ENCODE assay signal across 1 cellular context in the genomic region with DNA sequence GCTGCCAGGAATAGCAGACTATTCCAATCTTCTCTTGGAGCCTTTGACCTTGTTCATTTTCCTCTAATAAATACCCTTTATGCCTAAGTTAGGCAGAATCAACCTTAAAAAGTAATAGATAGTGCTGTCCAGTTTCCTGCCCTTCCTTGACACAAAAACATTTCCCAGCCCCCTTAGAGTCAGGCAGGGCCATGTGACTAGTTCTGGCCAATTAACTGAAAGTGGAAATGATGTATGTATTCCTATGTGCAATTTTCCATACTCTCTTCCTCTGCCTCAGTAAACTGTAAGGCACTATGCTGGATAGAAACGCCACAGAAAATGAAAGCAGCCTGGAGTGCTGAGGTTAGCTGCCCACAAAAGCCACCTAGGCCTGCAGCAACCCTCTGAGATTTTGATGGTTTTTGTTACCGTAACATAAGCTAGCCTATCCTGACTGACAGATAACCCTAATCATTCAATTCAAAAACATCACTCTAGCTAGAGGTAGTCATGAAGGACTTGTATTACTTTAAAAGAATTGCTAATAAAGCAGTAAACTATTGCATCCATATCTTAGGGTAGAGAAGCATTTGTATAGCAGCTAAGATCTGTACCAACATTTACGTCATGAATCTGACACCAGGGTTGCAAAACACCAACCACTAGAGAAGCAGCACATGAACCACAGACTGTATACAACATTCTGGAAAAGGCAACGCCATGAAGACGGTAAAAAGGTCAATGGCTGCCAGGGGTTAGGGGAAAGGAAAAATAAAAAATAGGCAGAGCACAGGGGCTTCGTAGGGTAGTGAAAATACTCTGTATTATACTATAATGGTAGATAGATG.
TF ChIP-seq lines count a peak whose summit lies in the region.

No MANE protein-coding gene starts in this region.

TF ChIP-seq in GM12878, 131 proteins besides CTCF, POLR2A, EP300 and RAD21:
- TF ChIP-seq, protein P1, sequence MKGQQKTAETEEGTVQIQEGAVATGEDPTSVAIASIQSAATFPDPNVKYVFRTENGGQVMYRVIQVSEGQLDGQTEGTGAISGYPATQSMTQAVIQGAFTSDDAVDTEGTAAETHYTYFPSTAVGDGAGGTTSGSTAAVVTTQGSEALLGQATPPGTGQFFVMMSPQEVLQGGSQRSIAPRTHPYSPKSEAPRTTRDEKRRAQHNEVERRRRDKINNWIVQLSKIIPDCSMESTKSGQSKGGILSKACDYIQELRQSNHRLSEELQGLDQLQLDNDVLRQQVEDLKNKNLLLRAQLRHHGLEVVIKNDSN (IDR thresholded peaks at IDR 0.05; ENCODE audit: borderline replicate concordance, extremely low read length, insufficient read depth, low read depth, low read length) = peak; percentile 52
- TF ChIP-seq ZNF207 (IDR thresholded peaks at IDR 0.05; ENCODE audit: borderline replicate concordance) (no peak), EZH2 (IDR thresholded peaks at IDR 0.05; ENCODE audit: borderline replicate concordance, control insufficient read depth, low read depth, low read length) (no peak), IKZF1 (conservative IDR thresholded peaks at IDR 0.05) (no peak), ZNF384 (IDR thresholded peaks at IDR 0.05; ENCODE audit: borderline replicate concordance, low read depth, low read length) (no peak), GATAD2B (conservative IDR thresholded peaks at IDR 0.05; ENCODE audit: low read depth) (no peak), EED (IDR thresholded peaks at IDR 0.05; ENCODE audit: low read depth) (0 out of 2 replicates have a peak, but pooled peaks have one; percentile 15), PML (IDR thresholded peaks at IDR 0.05; ENCODE audit: low read length) (no peak), FOXM1 (IDR thresholded peaks at IDR 0.05; ENCODE audit: low read depth, low read length) (no peak), TCF7 (IDR thresholded peaks at IDR 0.05; ENCODE audit: borderline replicate concordance) (no peak), NFIC (IDR thresholded peaks at IDR 0.05; ENCODE audit: low read depth, low read length) (no peak), YBX1 (IDR thresholded peaks at IDR 0.05) (no peak), BACH1 (IDR thresholded peaks at IDR 0.05; ENCODE audit: borderline replicate concordance) (no peak), YY1 (IDR thresholded peaks at IDR 0.05; ENCODE audit: low read depth, low read length) (no peak), RUNX3 (IDR thresholded peaks at IDR 0.05; ENCODE audit: low read length) (peak; percentile 52), ZSCAN29 (IDR thresholded peaks at IDR 0.05) (no peak)
- TF ChIP-seq, protein P2, sequence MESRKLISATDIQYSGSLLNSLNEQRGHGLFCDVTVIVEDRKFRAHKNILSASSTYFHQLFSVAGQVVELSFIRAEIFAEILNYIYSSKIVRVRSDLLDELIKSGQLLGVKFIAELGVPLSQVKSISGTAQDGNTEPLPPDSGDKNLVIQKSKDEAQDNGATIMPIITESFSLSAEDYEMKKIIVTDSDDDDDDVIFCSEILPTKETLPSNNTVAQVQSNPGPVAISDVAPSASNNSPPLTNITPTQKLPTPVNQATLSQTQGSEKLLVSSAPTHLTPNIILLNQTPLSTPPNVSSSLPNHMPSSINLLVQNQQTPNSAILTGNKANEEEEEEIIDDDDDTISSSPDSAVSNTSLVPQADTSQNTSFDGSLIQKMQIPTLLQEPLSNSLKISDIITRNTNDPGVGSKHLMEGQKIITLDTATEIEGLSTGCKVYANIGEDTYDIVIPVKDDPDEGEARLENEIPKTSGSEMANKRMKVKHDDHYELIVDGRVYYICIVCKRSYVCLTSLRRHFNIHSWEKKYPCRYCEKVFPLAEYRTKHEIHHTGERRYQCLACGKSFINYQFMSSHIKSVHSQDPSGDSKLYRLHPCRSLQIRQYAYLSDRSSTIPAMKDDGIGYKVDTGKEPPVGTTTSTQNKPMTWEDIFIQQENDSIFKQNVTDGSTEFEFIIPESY (IDR thresholded peaks at IDR 0.05) = no peak
- TF ChIP-seq, protein P3, sequence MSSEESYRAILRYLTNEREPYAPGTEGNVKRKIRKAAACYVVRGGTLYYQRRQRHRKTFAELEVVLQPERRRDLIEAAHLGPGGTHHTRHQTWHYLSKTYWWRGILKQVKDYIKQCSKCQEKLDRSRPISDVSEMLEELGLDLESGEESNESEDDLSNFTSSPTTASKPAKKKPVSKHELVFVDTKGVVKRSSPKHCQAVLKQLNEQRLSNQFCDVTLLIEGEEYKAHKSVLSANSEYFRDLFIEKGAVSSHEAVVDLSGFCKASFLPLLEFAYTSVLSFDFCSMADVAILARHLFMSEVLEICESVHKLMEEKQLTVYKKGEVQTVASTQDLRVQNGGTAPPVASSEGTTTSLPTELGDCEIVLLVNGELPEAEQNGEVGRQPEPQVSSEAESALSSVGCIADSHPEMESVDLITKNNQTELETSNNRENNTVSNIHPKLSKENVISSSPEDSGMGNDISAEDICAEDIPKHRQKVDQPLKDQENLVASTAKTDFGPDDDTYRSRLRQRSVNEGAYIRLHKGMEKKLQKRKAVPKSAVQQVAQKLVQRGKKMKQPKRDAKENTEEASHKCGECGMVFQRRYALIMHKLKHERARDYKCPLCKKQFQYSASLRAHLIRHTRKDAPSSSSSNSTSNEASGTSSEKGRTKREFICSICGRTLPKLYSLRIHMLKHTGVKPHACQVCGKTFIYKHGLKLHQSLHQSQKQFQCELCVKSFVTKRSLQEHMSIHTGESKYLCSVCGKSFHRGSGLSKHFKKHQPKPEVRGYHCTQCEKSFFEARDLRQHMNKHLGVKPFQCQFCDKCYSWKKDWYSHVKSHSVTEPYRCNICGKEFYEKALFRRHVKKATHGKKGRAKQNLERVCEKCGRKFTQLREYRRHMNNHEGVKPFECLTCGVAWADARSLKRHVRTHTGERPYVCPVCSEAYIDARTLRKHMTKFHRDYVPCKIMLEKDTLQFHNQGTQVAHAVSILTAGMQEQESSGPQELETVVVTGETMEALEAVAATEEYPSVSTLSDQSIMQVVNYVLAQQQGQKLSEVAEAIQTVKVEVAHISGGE (CRISPR knock-in tag; IDR thresholded peaks at IDR 0.05) = no peak
- TF ChIP-seq, protein P4, sequence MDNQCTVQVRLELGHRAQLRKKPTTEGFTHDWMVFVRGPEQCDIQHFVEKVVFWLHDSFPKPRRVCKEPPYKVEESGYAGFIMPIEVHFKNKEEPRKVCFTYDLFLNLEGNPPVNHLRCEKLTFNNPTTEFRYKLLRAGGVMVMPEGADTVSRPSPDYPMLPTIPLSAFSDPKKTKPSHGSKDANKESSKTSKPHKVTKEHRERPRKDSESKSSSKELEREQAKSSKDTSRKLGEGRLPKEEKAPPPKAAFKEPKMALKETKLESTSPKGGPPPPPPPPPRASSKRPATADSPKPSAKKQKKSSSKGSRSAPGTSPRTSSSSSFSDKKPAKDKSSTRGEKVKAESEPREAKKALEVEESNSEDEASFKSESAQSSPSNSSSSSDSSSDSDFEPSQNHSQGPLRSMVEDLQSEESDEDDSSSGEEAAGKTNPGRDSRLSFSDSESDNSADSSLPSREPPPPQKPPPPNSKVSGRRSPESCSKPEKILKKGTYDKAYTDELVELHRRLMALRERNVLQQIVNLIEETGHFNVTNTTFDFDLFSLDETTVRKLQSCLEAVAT (IDR thresholded peaks at IDR 0.05) = no peak
